ENCODE assay signal across 1 cellular context in the genomic region with DNA sequence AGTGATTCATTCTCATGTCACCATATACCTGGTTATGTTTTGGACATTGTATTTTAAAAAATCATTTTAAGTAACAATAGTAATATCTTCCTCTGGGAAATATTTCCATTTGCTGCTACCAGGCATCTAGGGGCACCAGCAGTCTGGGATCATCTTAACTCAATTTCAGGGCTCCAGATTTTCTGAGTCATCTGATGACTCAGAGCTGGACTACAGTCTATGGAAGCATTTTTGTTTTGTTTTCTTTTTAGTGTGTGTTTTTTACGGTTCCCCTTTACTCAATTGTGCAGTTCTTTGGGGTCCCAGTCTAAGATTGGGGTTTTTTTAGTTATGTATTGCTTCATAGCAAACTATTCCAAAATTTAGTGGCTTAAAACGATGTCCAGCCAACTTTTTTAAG.
TF ChIP-seq lines count a peak whose summit lies in the region.

No MANE protein-coding gene starts in this region.

TF ChIP-seq in GM23338, 12 proteins besides CTCF, POLR2A, EP300 and RAD21 (continued from another document):
- TF ChIP-seq, protein P1, sequence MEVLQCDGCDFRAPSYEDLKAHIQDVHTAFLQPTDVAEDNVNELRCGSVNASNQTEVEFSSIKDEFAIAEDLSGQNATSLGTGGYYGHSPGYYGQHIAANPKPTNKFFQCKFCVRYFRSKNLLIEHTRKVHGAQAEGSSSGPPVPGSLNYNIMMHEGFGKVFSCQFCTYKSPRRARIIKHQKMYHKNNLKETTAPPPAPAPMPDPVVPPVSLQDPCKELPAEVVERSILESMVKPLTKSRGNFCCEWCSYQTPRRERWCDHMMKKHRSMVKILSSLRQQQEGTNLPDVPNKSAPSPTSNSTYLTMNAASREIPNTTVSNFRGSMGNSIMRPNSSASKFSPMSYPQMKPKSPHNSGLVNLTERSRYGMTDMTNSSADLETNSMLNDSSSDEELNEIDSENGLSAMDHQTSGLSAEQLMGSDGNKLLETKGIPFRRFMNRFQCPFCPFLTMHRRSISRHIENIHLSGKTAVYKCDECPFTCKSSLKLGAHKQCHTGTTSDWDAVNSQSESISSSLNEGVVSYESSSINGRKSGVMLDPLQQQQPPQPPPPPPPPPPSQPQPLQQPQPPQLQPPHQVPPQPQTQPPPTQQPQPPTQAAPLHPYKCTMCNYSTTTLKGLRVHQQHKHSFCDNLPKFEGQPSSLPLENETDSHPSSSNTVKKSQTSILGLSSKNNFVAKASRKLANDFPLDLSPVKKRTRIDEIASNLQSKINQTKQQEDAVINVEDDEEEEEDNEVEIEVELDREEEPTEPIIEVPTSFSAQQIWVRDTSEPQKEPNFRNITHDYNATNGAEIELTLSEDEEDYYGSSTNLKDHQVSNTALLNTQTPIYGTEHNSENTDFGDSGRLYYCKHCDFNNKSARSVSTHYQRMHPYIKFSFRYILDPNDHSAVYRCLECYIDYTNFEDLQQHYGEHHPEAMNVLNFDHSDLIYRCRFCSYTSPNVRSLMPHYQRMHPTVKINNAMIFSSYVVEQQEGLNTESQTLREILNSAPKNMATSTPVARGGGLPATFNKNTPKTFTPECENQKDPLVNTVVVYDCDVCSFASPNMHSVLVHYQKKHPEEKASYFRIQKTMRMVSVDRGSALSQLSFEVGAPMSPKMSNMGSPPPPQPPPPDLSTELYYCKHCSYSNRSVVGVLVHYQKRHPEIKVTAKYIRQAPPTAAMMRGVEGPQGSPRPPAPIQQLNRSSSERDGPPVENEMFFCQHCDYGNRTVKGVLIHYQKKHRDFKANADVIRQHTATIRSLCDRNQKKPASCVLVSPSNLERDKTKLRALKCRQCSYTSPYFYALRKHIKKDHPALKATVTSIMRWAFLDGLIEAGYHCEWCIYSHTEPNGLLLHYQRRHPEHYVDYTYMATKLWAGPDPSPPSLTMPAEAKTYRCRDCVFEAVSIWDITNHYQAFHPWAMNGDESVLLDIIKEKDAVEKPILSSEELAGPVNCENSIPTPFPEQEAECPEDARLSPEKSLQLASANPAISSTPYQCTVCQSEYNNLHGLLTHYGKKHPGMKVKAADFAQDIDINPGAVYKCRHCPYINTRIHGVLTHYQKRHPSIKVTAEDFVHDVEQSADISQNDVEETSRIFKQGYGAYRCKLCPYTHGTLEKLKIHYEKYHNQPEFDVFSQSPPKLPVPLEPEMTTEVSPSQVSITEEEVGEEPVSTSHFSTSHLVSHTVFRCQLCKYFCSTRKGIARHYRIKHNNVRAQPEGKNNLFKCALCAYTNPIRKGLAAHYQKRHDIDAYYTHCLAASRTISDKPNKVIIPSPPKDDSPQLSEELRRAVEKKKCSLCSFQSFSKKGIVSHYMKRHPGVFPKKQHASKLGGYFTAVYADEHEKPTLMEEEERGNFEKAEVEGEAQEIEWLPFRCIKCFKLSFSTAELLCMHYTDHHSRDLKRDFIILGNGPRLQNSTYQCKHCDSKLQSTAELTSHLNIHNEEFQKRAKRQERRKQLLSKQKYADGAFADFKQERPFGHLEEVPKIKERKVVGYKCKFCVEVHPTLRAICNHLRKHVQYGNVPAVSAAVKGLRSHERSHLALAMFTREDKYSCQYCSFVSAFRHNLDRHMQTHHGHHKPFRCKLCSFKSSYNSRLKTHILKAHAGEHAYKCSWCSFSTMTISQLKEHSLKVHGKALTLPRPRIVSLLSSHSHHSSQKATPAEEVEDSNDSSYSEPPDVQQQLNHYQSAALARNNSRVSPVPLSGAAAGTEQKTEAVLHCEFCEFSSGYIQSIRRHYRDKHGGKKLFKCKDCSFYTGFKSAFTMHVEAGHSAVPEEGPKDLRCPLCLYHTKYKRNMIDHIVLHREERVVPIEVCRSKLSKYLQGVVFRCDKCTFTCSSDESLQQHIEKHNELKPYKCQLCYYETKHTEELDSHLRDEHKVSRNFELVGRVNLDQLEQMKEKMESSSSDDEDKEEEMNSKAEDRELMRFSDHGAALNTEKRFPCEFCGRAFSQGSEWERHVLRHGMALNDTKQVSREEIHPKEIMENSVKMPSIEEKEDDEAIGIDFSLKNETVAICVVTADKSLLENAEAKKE (CRISPR knock-in tag; IDR thresholded peaks at IDR 0.05), result no peak
